In genomic region chr4:6689506-6689960, GRCh38 we compare ENCODE assay signal across 1 cellular context.
TF ChIP-seq lines count a peak whose summit lies in the region.

No MANE protein-coding gene starts in this region.

TF ChIP-seq in A549, 52 proteins besides CTCF, POLR2A, EP300 and RAD21 (continued from another document):
- TF ChIP-seq CHD2 (IDR thresholded peaks at IDR 0.05; ENCODE audit: low read length, partially characterized antibody) (no peak), RFX5 (IDR thresholded peaks at IDR 0.05) (no peak), MAFK (IDR thresholded peaks at IDR 0.05; ENCODE audit: partially characterized antibody) (no peak), CBX8 (IDR thresholded peaks at IDR 0.05) (no peak), CEBPB (IDR thresholded peaks at IDR 0.05) (no peak), EHMT2 (IDR thresholded peaks at IDR 0.05; ENCODE audit: low read depth) (no peak), ZNF302 (CRISPR knock-in tag; IDR thresholded peaks at IDR 0.05) (no peak), CHD4 (IDR thresholded peaks at IDR 0.05; ENCODE audit: borderline replicate concordance) (no peak)
- TF ChIP-seq, protein P1, sequence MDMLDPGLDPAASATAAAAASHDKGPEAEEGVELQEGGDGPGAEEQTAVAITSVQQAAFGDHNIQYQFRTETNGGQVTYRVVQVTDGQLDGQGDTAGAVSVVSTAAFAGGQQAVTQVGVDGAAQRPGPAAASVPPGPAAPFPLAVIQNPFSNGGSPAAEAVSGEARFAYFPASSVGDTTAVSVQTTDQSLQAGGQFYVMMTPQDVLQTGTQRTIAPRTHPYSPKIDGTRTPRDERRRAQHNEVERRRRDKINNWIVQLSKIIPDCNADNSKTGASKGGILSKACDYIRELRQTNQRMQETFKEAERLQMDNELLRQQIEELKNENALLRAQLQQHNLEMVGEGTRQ (IDR thresholded peaks at IDR 0.05): no peak
- TF ChIP-seq, protein P2, sequence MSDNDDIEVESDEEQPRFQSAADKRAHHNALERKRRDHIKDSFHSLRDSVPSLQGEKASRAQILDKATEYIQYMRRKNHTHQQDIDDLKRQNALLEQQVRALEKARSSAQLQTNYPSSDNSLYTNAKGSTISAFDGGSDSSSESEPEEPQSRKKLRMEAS (IDR thresholded peaks at IDR 0.05): no peak
- TF ChIP-seq, protein P3, sequence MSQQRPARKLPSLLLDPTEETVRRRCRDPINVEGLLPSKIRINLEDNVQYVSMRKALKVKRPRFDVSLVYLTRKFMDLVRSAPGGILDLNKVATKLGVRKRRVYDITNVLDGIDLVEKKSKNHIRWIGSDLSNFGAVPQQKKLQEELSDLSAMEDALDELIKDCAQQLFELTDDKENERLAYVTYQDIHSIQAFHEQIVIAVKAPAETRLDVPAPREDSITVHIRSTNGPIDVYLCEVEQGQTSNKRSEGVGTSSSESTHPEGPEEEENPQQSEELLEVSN (IDR thresholded peaks at IDR 0.05; ENCODE audit: borderline replicate concordance, low read depth): no peak
